In genomic region chr15:31752363-31752762, GRCh38 we compare ENCODE assay signal across 26 cellular contexts.
DNase-seq lines count a peak whose midpoint lies in the region; ATAC-seq, FAIRE-seq and TF ChIP-seq lines count a peak whose summit lies in the region.
"Had no signal": no experiment of that assay in that cellular context is flagged by ENCODE, and none has a peak within 500 bp of the region (broad histone marks: within the 10 kb centered on the region; RNA-seq: fewer than 3 reads in every experiment).

No MANE protein-coding gene starts in this region.

- no peaks in the 10 kb centered on the region for H3K36me3 ChIP-seq in gastroesophageal sphincter
- H3K36me3 ChIP-seq: ascending aorta; BLaER1 treated with 17β-estradiol and CSF1 and Interleukin-3, amounts not matched to agents 10 nM and 100 nM; esophagus squamous epithelium had no signal

- 0% methylated on average over 1 of the region's 1 CpG for WGBS in A549 (ENCODE audit: missing lambda C conversion rate)
- WGBS in gastroesophageal sphincter (ENCODE audit: low coverage in 1 of 2), 2 donors = 63 to 82% methylated on average over 1 of the region's 1 CpG

- intact Hi-C loops in activated CD8-positive, alpha-beta T cell treated with anti-CD3 and anti-CD28 coated beads for 36 hours (cut with micrococcal nuclease) = no loop called here

- POLR2A ChIA-PET in A549 (lab: Yijun Ruan, JAX) = no interaction called here
- POLR2A ChIA-PET in activated CD8-positive, alpha-beta T cell treated with anti-CD3 and anti-CD28 coated beads for 36 hours (lab: Charles Lee) = no interaction called here

- H3K4me1 Mint-ChIP-seq in activated CD8-positive, alpha-beta T cell treated with anti-CD3 and anti-CD28 coated beads for 36 hours (ENCODE audit: low read depth) = no peaks in the 10 kb centered on the region
- H3K4me1 Mint-ChIP-seq: activated B cell treated with CpG ODN at 0.5 μM for 24 hours had no signal

- H3K4me3 ChIP-seq in A549 (no peak overlapping the region), choroid plexus epithelial cell (ENCODE audit: low read depth, low read length) (no peak overlapping the region), gastroesophageal sphincter (no peak overlapping the region)
- H3K4me3 ChIP-seq: ascending aorta; BLaER1 treated with 17β-estradiol and CSF1 and Interleukin-3, amounts not matched to agents 10 nM and 100 nM; esophagus squamous epithelium had no signal

- peaks cover 5% of the 10 kb centered on the region for H3K27me3 Mint-ChIP-seq in activated CD8-positive, alpha-beta T cell treated with anti-CD3 and anti-CD28 coated beads for 36 hours

- H3K27ac Mint-ChIP-seq in activated CD8-positive, alpha-beta T cell treated with anti-CD3 and anti-CD28 coated beads for 36 hours = no peak overlapping the region
- H3K27ac Mint-ChIP-seq: activated B cell treated with CpG ODN at 0.5 μM for 24 hours; activated CD4-positive, alpha-beta memory T cell treated with anti-CD3 and anti-CD28 coated beads for 36 hours; activated naive CD4-positive, alpha-beta T cell treated with anti-CD3 and anti-CD28 coated beads for 36 hours; activated T-cell treated with anti-CD3 and anti-CD28 coated beads, Interleukin-2, amount 50 U/mL, for 24 hours had no signal

- FAIRE-seq in A549 (lab: Jason Lieb, UNC) = no peak
- FAIRE-seq: urothelium cell line had no signal

- TF ChIP-seq POLR2A in A549 (IDR thresholded peaks at IDR 0.05; ENCODE audit: low read length) (no peak), gastroesophageal sphincter (IDR thresholded peaks at IDR 0.05) (no peak)

- TF ChIP-seq EP300 in A549 (IDR thresholded peaks at IDR 0.05) (peak in 1 of 2 experiments; percentile 40; a peak in 1 of 5 replicates), gastroesophageal sphincter (IDR thresholded peaks at IDR 0.05) (no peak)

- no peak overlapping the region for H3K4me3 Mint-ChIP-seq in activated CD8-positive, alpha-beta T cell treated with anti-CD3 and anti-CD28 coated beads for 36 hours
- H3K4me3 Mint-ChIP-seq: activated B cell treated with CpG ODN at 0.5 μM for 24 hours; activated CD4-positive, alpha-beta memory T cell treated with anti-CD3 and anti-CD28 coated beads for 36 hours; activated naive CD4-positive, alpha-beta T cell treated with anti-CD3 and anti-CD28 coated beads for 36 hours; activated T-cell treated with anti-CD3 and anti-CD28 coated beads, Interleukin-2, amount 50 U/mL, for 24 hours had no signal

- no peak; a peak in 1 of 5 replicates for TF ChIP-seq RAD21 in A549 (conservative IDR thresholded peaks at IDR 0.05 in 1 of 2, IDR thresholded peaks at IDR 0.05 in 1 of 2)

- peak in 1 of 2 experiments; percentile 78 for DNase-seq in A549 (ENCODE audit: low read depth in 1 of 2, low spot score in 1 of 2)
- peak; percentile 34 for DNase-seq in NCI-H460 (ENCODE audit: extremely low read depth, low read depth)
- DNase-seq in choroid plexus epithelial cell (ENCODE audit: low read depth) = peak; percentile 33
- DNase-seq in NCI-H1417 treated with DMSO at 0.1 percent for 48 hours (lab: John Stamatoyannopoulos, UW) = no peak
- DNase-seq in NCI-H526 treated with DMSO at 0.1 percent for 48 hours (lab: John Stamatoyannopoulos, UW) = no peak
- no peak for DNase-seq in activated CD8-positive, alpha-beta T cell treated with anti-CD3 and anti-CD28 coated beads for 36 hours
- DNase-seq: activated B cell treated with CpG ODN at 0.5 μM for 24 hours; activated CD4-positive, alpha-beta memory T cell treated with anti-CD3 and anti-CD28 coated beads for 36 hours; activated naive CD4-positive, alpha-beta T cell treated with anti-CD3 and anti-CD28 coated beads for 36 hours; activated T-cell treated with anti-CD3 and anti-CD28 coated beads, Interleukin-2, amount 50 U/mL, for 24 hours; effector memory CD4-positive, alpha-beta T cell; esophagus squamous epithelium; MV-4-11; NCI-H187 treated with DMSO at 0.1 percent for 48 hours; NCI-H2227 treated with DMSO at 0.1 percent for 48 hours; occipital lobe; retina; SK-N-SH; stimulated activated CD8-positive, alpha-beta memory T cell treated with anti-CD3 and anti-CD28 coated beads, Interleukin-4, amount 100 ng/mL, for 48 hours; T-helper 9 cell had no signal

- H3K4me2 ChIP-seq in A549 = peak overlapping the region; percentile 70
- H3K4me2 ChIP-seq: SK-N-SH had no signal

- H3K9me3 ChIP-seq in A549 = peaks cover 6% of the 10 kb centered on the region; the same call in 2 of the 3 replicates
- peaks cover 0 to 13% (median 0%) of the 10 kb centered on the region in 3 donors for H3K9me3 ChIP-seq in gastroesophageal sphincter
- H3K9me3 ChIP-seq: esophagus squamous epithelium, SK-N-SH had no signal

- H3K4me1 ChIP-seq in A549 = peaks cover 16% of the 10 kb centered on the region
- H3K4me1 ChIP-seq in gastroesophageal sphincter = no peaks in the 10 kb centered on the region
- H3K4me1 ChIP-seq: ascending aorta, esophagus squamous epithelium had no signal

- TF ChIP-seq CTCF in A549 (IDR thresholded peaks at IDR 0.05) = no peak
- no peak for TF ChIP-seq CTCF in choroid plexus epithelial cell (conservative IDR thresholded peaks at IDR 0.05; ENCODE audit: low read depth, low read length)
- no peak for TF ChIP-seq CTCF in gastroesophageal sphincter (IDR thresholded peaks at IDR 0.05)
- TF ChIP-seq CTCF in activated CD8-positive, alpha-beta T cell treated with anti-CD3 and anti-CD28 coated beads for 36 hours (IDR thresholded peaks at IDR 0.05) = no peak

- H3K9me3 Mint-ChIP-seq in activated CD8-positive, alpha-beta T cell treated with anti-CD3 and anti-CD28 coated beads for 36 hours = no peaks in the 10 kb centered on the region
- H3K9me3 Mint-ChIP-seq: activated CD4-positive, alpha-beta memory T cell treated with anti-CD3 and anti-CD28 coated beads for 36 hours; activated T-cell treated with anti-CD3 and anti-CD28 coated beads, Interleukin-2, amount 50 U/mL, for 24 hours had no signal

- CTCF ChIA-PET in A549 (lab: Yijun Ruan, JAX) = interaction anchor here (0.9 to 1.1 kb wide), 2 partner anchors 116 to 226 kb away, joined by 3 read pairs; no protein-coding TSS in a partner anchor
- CTCF ChIA-PET in activated CD8-positive, alpha-beta T cell treated with anti-CD3 and anti-CD28 coated beads for 36 hours (lab: Charles Lee) = no interaction called here

- ATAC-seq in A549 (peak; percentile 87 to 90), gastroesophageal sphincter (peak; percentile 71), HG02981 (IDR thresholded peaks at IDR 0.05; ENCODE audit: unreplicated experiment) (no peak)
- ATAC-seq in activated CD8-positive, alpha-beta T cell treated with anti-CD3 and anti-CD28 coated beads for 36 hours = no peak
- ATAC-seq: HCT116 had no signal

- peak overlapping the region; percentile 78 to 83 for H3K27ac ChIP-seq in A549
- H3K27ac ChIP-seq in gastroesophageal sphincter = no peak overlapping the region
- H3K27ac ChIP-seq: ascending aorta; BLaER1 treated with 17β-estradiol and CSF1 and Interleukin-3, amounts not matched to agents 10 nM and 100 nM; esophagus squamous epithelium had no signal

- H3K36me3 Mint-ChIP-seq in activated CD8-positive, alpha-beta T cell treated with anti-CD3 and anti-CD28 coated beads for 36 hours (ENCODE audit: low read depth) = no peaks in the 10 kb centered on the region
- H3K36me3 Mint-ChIP-seq: activated CD4-positive, alpha-beta memory T cell treated with anti-CD3 and anti-CD28 coated beads for 36 hours had no signal

- H3K27me3 ChIP-seq in gastroesophageal sphincter = no peaks in the 10 kb centered on the region
- H3K27me3 ChIP-seq: ascending aorta; BLaER1 treated with 17β-estradiol and CSF1 and Interleukin-3, amounts not matched to agents 10 nM and 100 nM; esophagus squamous epithelium had no signal

TF ChIP-seq in A549, 52 proteins besides CTCF, POLR2A, EP300 and RAD21 (continues in another document):
- TF ChIP-seq BHLHE40 (IDR thresholded peaks at IDR 0.05; ENCODE audit: low read depth, low read length) (no peak), POLR2AphosphoS2 (conservative IDR thresholded peaks at IDR 0.05; ENCODE audit: low read length) (no peak), FOXS1 (CRISPR knock-in tag; IDR thresholded peaks at IDR 0.05) (no peak), CHD4 (IDR thresholded peaks at IDR 0.05; ENCODE audit: borderline replicate concordance) (no peak), ZSCAN20 (CRISPR knock-in tag; IDR thresholded peaks at IDR 0.05) (no peak), CBX8 (IDR thresholded peaks at IDR 0.05) (no peak), FOSL2 (IDR thresholded peaks at IDR 0.05) (peak; percentile 81), FOSL2 (CRISPR knock-in tag; IDR thresholded peaks at IDR 0.05) (peak; percentile 96), NPAS2 (CRISPR knock-in tag; IDR thresholded peaks at IDR 0.05; ENCODE audit: borderline replicate concordance) (no peak), KDM5A (IDR thresholded peaks at IDR 0.05) (no peak), MYC (IDR thresholded peaks at IDR 0.05; ENCODE audit: borderline replicate concordance, low read length) (no peak), CBX2 (IDR thresholded peaks at IDR 0.05; ENCODE audit: borderline replicate concordance, low read depth) (no peak), HES2 (IDR thresholded peaks at IDR 0.05) (peak; percentile 98), HMGXB4 (CRISPR knock-in tag; IDR thresholded peaks at IDR 0.05; ENCODE audit: borderline replicate concordance) (no peak), HOXA7 (CRISPR knock-in tag; IDR thresholded peaks at IDR 0.05) (no peak), TP53 (CRISPR knock-in tag; IDR thresholded peaks at IDR 0.05) (no peak), RARB (CRISPR knock-in tag; IDR thresholded peaks at IDR 0.05) (no peak), CEBPB (IDR thresholded peaks at IDR 0.05) (peak; percentile 99), RCOR1 (IDR thresholded peaks at IDR 0.05; ENCODE audit: low read depth, low read length) (no peak), CHD2 (IDR thresholded peaks at IDR 0.05; ENCODE audit: low read length, partially characterized antibody) (no peak), SMC3 (IDR thresholded peaks at IDR 0.05) (no peak)

Comparison
In these comparisons a context has a peak if more than half of its experiments do, and no peak if none do; other contexts are left out.
1. ATAC-seq: peak in A549 (2 of 2) and gastroesophageal sphincter (single experiment); none in activated CD8-positive, alpha-beta T cell treated with anti-CD3 and anti-CD28 coated beads for 36 hours (single experiment) and HG02981 (single experiment).
2. DNase-seq: peak in NCI-H460 (single experiment) and choroid plexus epithelial cell (single experiment); none in NCI-H1417 treated with DMSO at 0.1 percent for 48 hours (single experiment), NCI-H526 treated with DMSO at 0.1 percent for 48 hours (single experiment) and activated CD8-positive, alpha-beta T cell treated with anti-CD3 and anti-CD28 coated beads for 36 hours (single experiment).
3. H3K27ac ChIP-seq: peak in A549 (2 of 2); none in gastroesophageal sphincter (0 of 4).